In the genomic region with DNA sequence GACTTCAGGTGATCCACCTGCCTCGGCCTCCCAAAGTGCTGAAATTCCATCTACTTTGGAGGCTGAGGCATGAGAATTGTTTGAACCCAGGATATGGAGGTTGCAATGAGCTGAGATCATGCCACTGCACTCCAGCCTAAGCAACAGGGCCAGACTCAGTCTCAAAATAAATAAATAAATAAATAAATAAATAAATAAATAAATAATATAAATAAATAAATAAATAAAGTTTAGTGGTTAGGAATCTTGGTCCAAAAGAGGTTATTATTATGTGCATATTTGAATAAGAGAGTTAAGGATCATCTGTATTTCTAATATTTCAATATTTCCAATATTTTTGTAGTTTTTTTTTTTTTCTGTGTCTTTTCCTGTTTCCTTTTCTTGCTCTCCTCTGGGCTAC, we compare ENCODE assay signal across 1 cellular context.
A peak's percentile ranks its signal among the peaks of the same experiment; 100 is the strongest.
TF ChIP-seq lines count a peak whose summit lies in the region.

No MANE protein-coding gene starts in this region.

TF ChIP-seq in HEK293, 187 proteins besides CTCF, POLR2A, EP300 and RAD21 (continued from another document):
- no peak for TF ChIP-seq ELK4 (IDR thresholded peaks at IDR 0.05; ENCODE audit: borderline replicate concordance, low read depth, low read length)
- no peak for TF ChIP-seq ZNF350 (tag by site-specific recombination; IDR thresholded peaks at IDR 0.05)
- peak; percentile 89 for TF ChIP-seq ZNF501 (tag by site-specific recombination; IDR thresholded peaks at IDR 0.05)
- TF ChIP-seq RBAK (tag by site-specific recombination; IDR thresholded peaks at IDR 0.05), result 0 out of 2 replicates have a peak, but pooled peaks have one; percentile 64
- no peak for TF ChIP-seq ZNF211 (tag by site-specific recombination; IDR thresholded peaks at IDR 0.05; ENCODE audit: low read depth)
- TF ChIP-seq ZNF132 (tag by site-specific recombination; IDR thresholded peaks at IDR 0.05; ENCODE audit: borderline replicate concordance), result no peak
- no peak for TF ChIP-seq PBX3 (CRISPR knock-in tag; IDR thresholded peaks at IDR 0.05)
- TF ChIP-seq, protein P1, sequence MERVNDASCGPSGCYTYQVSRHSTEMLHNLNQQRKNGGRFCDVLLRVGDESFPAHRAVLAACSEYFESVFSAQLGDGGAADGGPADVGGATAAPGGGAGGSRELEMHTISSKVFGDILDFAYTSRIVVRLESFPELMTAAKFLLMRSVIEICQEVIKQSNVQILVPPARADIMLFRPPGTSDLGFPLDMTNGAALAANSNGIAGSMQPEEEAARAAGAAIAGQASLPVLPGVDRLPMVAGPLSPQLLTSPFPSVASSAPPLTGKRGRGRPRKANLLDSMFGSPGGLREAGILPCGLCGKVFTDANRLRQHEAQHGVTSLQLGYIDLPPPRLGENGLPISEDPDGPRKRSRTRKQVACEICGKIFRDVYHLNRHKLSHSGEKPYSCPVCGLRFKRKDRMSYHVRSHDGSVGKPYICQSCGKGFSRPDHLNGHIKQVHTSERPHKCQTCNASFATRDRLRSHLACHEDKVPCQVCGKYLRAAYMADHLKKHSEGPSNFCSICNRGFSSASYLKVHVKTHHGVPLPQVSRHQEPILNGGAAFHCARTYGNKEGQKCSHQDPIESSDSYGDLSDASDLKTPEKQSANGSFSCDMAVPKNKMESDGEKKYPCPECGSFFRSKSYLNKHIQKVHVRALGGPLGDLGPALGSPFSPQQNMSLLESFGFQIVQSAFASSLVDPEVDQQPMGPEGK (tag by site-specific recombination; IDR thresholded peaks at IDR 0.05), result no peak
- peak; percentile 94 for TF ChIP-seq ZNF560 (tag by site-specific recombination; IDR thresholded peaks at IDR 0.05; ENCODE audit: borderline replicate concordance)
- no peak for TF ChIP-seq KLF1 (tag by site-specific recombination; IDR thresholded peaks at IDR 0.05)
- TF ChIP-seq, protein P2, sequence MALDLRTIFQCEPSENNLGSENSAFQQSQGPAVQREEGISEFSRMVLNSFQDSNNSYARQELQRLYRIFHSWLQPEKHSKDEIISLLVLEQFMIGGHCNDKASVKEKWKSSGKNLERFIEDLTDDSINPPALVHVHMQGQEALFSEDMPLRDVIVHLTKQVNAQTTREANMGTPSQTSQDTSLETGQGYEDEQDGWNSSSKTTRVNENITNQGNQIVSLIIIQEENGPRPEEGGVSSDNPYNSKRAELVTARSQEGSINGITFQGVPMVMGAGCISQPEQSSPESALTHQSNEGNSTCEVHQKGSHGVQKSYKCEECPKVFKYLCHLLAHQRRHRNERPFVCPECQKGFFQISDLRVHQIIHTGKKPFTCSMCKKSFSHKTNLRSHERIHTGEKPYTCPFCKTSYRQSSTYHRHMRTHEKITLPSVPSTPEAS (tag by site-specific recombination; IDR thresholded peaks at IDR 0.05), result no peak
- TF ChIP-seq HOXC10 (CRISPR knock-in tag; IDR thresholded peaks at IDR 0.05), result no peak
- TF ChIP-seq ZFP3 (tag by site-specific recombination; IDR thresholded peaks at IDR 0.05; ENCODE audit: low read depth), result no peak
- TF ChIP-seq ZNF76 (tag by site-specific recombination; IDR thresholded peaks at IDR 0.05; ENCODE audit: borderline replicate concordance, low read depth), result no peak
- peak; percentile 96 for TF ChIP-seq ZNF202 (tag by site-specific recombination; IDR thresholded peaks at IDR 0.05; ENCODE audit: borderline replicate concordance)
- 0 out of 2 replicates have a peak, but pooled peaks have one; percentile 29 for TF ChIP-seq SCRT2 (tag by site-specific recombination; IDR thresholded peaks at IDR 0.05)
- TF ChIP-seq ZNF747 (tag by site-specific recombination; IDR thresholded peaks at IDR 0.05), result no peak
- no peak for TF ChIP-seq MEIS1 (CRISPR knock-in tag; IDR thresholded peaks at IDR 0.05; ENCODE audit: borderline replicate concordance)
- TF ChIP-seq ZNF785 (tag by site-specific recombination; IDR thresholded peaks at IDR 0.05), result no peak
- no peak for TF ChIP-seq GLIS2 (tag by site-specific recombination; IDR thresholded peaks at IDR 0.05)
- TF ChIP-seq ZNF214 (tag by site-specific recombination; IDR thresholded peaks at IDR 0.05; ENCODE audit: borderline replicate concordance), result no peak; the same call in 1 of the 2 replicates
- TF ChIP-seq, protein P3, sequence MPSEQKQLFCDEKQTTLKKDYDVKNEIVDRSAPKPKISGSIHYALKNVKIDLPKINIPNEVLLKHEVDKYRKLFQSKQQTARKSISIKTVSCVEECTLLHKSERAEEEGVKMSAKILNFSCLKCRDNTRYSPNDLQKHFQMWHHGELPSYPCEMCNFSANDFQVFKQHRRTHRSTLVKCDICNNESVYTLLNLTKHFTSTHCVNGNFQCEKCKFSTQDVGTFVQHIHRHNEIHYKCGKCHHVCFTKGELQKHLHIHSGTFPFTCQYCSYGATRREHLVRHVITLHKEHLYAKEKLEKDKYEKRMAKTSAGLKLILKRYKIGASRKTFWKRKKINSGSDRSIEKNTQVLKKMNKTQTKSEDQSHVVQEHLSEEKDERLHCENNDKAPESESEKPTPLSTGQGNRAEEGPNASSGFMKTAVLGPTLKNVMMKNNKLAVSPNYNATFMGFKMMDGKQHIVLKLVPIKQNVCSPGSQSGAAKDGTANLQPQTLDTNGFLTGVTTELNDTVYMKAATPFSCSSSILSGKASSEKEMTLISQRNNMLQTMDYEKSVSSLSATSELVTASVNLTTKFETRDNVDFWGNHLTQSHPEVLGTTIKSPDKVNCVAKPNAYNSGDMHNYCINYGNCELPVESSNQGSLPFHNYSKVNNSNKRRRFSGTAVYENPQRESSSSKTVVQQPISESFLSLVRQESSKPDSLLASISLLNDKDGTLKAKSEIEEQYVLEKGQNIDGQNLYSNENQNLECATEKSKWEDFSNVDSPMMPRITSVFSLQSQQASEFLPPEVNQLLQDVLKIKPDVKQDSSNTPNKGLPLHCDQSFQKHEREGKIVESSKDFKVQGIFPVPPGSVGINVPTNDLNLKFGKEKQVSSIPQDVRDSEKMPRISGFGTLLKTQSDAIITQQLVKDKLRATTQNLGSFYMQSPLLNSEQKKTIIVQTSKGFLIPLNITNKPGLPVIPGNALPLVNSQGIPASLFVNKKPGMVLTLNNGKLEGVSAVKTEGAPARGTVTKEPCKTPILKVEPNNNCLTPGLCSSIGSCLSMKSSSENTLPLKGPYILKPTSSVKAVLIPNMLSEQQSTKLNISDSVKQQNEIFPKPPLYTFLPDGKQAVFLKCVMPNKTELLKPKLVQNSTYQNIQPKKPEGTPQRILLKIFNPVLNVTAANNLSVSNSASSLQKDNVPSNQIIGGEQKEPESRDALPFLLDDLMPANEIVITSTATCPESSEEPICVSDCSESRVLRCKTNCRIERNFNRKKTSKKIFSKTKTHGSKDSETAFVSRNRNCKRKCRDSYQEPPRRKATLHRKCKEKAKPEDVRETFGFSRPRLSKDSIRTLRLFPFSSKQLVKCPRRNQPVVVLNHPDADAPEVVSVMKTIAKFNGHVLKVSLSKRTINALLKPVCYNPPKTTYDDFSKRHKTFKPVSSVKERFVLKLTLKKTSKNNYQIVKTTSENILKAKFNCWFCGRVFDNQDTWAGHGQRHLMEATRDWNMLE (tag by site-specific recombination; conservative IDR thresholded peaks at IDR 0.05; ENCODE audit: low read depth), result peak; percentile 98
- TF ChIP-seq ZNF707 (tag by site-specific recombination; IDR thresholded peaks at IDR 0.05), result no peak
- no peak for TF ChIP-seq ZIC2 (tag by site-specific recombination; IDR thresholded peaks at IDR 0.05)
